25 cellular contexts compared by ENCODE assay signal in the genomic region with DNA sequence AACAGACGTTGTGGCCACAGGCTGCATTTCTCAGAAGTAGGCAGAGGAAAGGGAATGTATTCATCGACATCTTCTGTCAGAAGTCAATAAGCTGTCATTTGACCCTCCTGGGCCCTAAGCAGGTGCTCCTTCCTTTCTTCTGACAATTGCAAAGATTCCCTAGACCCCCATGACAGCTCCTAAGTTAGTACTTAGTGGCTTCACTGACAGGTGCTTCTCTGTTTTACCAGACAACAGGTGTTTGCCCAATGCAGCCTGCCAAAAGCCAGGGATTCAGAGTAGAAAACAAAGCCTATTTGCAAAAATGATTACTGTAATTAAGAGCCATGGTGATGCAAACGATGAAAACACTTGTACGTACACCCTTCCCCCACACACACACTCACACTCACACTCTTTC. TPM values are rescaled to one million over a fixed set of nuclear protein-coding genes. Genes with fewer than 3 reads are reported as not detected.
DNase-seq lines count a peak whose midpoint lies in the region; ATAC-seq lines count a peak whose summit lies in the region.
"Had no signal": no experiment of that assay in that cellular context is flagged by ENCODE, and none has a peak within 500 bp of the region (broad histone marks: within the 10 kb centered on the region; RNA-seq: fewer than 3 reads in every experiment).

No MANE protein-coding gene starts in this region.

- no peak overlapping the region for H2BK15ac ChIP-seq in mesenchymal stem cell (ENCODE audit: low read depth, poor library complexity, severe bottlenecking)

- H3K27me3 ChIP-seq in mesenchymal stem cell (ENCODE audit: control insufficient read depth in 1 of 2, insufficient read depth in 1 of 2, low read length in 2 of 2): peaks cover 2 to 5% of the 10 kb centered on the region in 2 experiments
- H3K27me3 ChIP-seq: brain microvascular endothelial cell had no signal

- no peak overlapping the region for H3K14ac ChIP-seq in mesenchymal stem cell (ENCODE audit: low read length in 2 of 2)

- DNase-seq in NCI-H1092 treated with DMSO at 0.1 percent for 48 hours (lab: John Stamatoyannopoulos, UW) (peak; percentile 51), NCI-H1930 (lab: John Stamatoyannopoulos, UW) (peak; percentile 94 to 95), NCI-H774 (lab: John Stamatoyannopoulos, UW) (peak; percentile 68), mesenchymal stem cell (no peak), NK-92 (lab: John Stamatoyannopoulos, UW; ENCODE audit: unreplicated experiment) (no peak)
- DNase-seq in stimulated activated CD4-positive, alpha-beta T cell treated with anti-CD3 and anti-CD28 coated beads, Interleukin-1b, Interleukin-23, amount 100 ng/mL, for 48 hours: no peak
- DNase-seq: activated CD4-positive, alpha-beta T cell treated with anti-CD3 and anti-CD28 coated beads, Interleukin-2, amount 10 ng/mL, durations not matched to agents 24 days and 14 days; activated naive CD4-positive, alpha-beta T cell treated with Interleukin-2 at 50 U/mL for 16 hours; activated T-cell treated with anti-CD3 and anti-CD28 coated beads, Interleukin-2, amount 50 U/mL, for 4 hours; brain microvascular endothelial cell; effector CD4-positive, alpha-beta T cell; EL; GM23248; heart right ventricle; left cardiac atrium; NCI-H1048; NCI-H510A treated with DMSO at 0.1 percent for 48 hours; stimulated activated CD4-positive, alpha-beta T cell treated with anti-CD3 and anti-CD28 coated beads, Interleukin-2, amount 100 ng/mL, for 24 hours had no signal

- no peak overlapping the region for H3K23ac ChIP-seq in mesenchymal stem cell (ENCODE audit: low read length in 2 of 2)

- no peak overlapping the region for H3K4ac ChIP-seq in mesenchymal stem cell (ENCODE audit: low read depth in 1 of 2, low read length in 2 of 2)

- no peaks in the 10 kb centered on the region for H3K36me3 ChIP-seq in mesenchymal stem cell (ENCODE audit: control insufficient read depth in 1 of 2, insufficient read depth in 2 of 2, low read depth in 1 of 2, low read length in 2 of 2)
- H3K36me3 ChIP-seq: brain microvascular endothelial cell, heart right ventricle, neutrophil had no signal

- no peak overlapping the region for H2BK12ac ChIP-seq in mesenchymal stem cell (ENCODE audit: low read length in 2 of 2)

- H3K79me1 ChIP-seq in mesenchymal stem cell (replicated peaks; ENCODE audit: low read length, poor library complexity, severe bottlenecking): peaks cover 1% of the 10 kb centered on the region

- no peaks in the 10 kb centered on the region for H3K9me3 ChIP-seq in mesenchymal stem cell (ENCODE audit: control insufficient read depth, low read length)
- H3K9me3 ChIP-seq: heart right ventricle, neutrophil had no signal

- peaks cover 7% of the 10 kb centered on the region for H3K4me1 ChIP-seq in mesenchymal stem cell (ENCODE audit: control insufficient read depth, insufficient read depth, low read depth, low read length)
- H3K4me1 ChIP-seq: heart right ventricle had no signal

- H2BK5ac ChIP-seq in mesenchymal stem cell (ENCODE audit: low read depth, low read length, poor library complexity, severe bottlenecking): no peak overlapping the region

- H2AK5ac ChIP-seq in mesenchymal stem cell (ENCODE audit: low read length, severe bottlenecking): no peak overlapping the region

- H4K8ac ChIP-seq in mesenchymal stem cell (ENCODE audit: low read length): no peak overlapping the region

- no peak overlapping the region for H3K9ac ChIP-seq in mesenchymal stem cell (ENCODE audit: low read length)
- H3K9ac ChIP-seq: GM23248 had no signal

- no peak overlapping the region for H3K27ac ChIP-seq in mesenchymal stem cell (ENCODE audit: low read length, poor library complexity, severe bottlenecking)
- H3K27ac ChIP-seq: brain microvascular endothelial cell, epithelial cell of prostate, GM23248, heart right ventricle, neutrophil, skin epidermis, VCaP had no signal

- H2AFZ ChIP-seq in mesenchymal stem cell (ENCODE audit: low read depth, low read length): no peak overlapping the region
- H2AFZ ChIP-seq: GM23248 had no signal

- WGBS in mesenchymal stem cell: 62% methylated on average over 4 of the region's 4 CpGs

- no peak overlapping the region for H2BK120ac ChIP-seq in mesenchymal stem cell (ENCODE audit: low read depth, low read length)

- no peak overlapping the region for H4K91ac ChIP-seq in mesenchymal stem cell (ENCODE audit: low read length)

- no peak overlapping the region for H3K4me3 ChIP-seq in mesenchymal stem cell (ENCODE audit: insufficient read depth in 1 of 2, low read depth in 1 of 2, low read length in 2 of 2)
- H3K4me3 ChIP-seq: GM23248, heart right ventricle, skin epidermis had no signal

- H3K18ac ChIP-seq in mesenchymal stem cell (ENCODE audit: low read depth in 1 of 2, low read length in 2 of 2): no peak overlapping the region

- H3K4me2 ChIP-seq in mesenchymal stem cell (ENCODE audit: low read length, poor library complexity, severe bottlenecking): peak overlapping the region; percentile 25

- ATAC-seq in HG02798 (IDR thresholded peaks at IDR 0.05; ENCODE audit: poor library complexity, unreplicated experiment): no peak
- no peak for ATAC-seq in GM19455 (IDR thresholded peaks at IDR 0.05; ENCODE audit: unreplicated experiment)
- ATAC-seq: activated T-cell treated with anti-CD3 and anti-CD28 coated beads, Interleukin-2, amount 50 U/mL, for 4 hours; heart right ventricle; left cardiac atrium; SK-N-SH treated with all-trans-retinoic acid at 6 μM for 48 hours had no signal

RNA-seq across cellular contexts. Expression of a gene that starts 7.5 kb away (rescaled TPM):
- polyA plus RNA-seq in mesenchymal stem cell (2013, experiment 1 of 2): 3.1 TPM
- polyA plus RNA-seq in mesenchymal stem cell (2013, experiment 2 of 2): 3.2 TPM

Comparison
In these comparisons a context has a peak if more than half of its experiments do, and no peak if none do; other contexts are left out.
1. DNase-seq: peak in NCI-H1092 treated with DMSO at 0.1 percent for 48 hours (single experiment), NCI-H1930 (2 of 2) and NCI-H774 (single experiment); none in mesenchymal stem cell (single experiment), NK-92 (single experiment) and stimulated activated CD4-positive, alpha-beta T cell treated with anti-CD3 and anti-CD28 coated beads, Interleukin-1b, Interleukin-23, amount 100 ng/mL, for 48 hours (single experiment).